In the genomic region with DNA sequence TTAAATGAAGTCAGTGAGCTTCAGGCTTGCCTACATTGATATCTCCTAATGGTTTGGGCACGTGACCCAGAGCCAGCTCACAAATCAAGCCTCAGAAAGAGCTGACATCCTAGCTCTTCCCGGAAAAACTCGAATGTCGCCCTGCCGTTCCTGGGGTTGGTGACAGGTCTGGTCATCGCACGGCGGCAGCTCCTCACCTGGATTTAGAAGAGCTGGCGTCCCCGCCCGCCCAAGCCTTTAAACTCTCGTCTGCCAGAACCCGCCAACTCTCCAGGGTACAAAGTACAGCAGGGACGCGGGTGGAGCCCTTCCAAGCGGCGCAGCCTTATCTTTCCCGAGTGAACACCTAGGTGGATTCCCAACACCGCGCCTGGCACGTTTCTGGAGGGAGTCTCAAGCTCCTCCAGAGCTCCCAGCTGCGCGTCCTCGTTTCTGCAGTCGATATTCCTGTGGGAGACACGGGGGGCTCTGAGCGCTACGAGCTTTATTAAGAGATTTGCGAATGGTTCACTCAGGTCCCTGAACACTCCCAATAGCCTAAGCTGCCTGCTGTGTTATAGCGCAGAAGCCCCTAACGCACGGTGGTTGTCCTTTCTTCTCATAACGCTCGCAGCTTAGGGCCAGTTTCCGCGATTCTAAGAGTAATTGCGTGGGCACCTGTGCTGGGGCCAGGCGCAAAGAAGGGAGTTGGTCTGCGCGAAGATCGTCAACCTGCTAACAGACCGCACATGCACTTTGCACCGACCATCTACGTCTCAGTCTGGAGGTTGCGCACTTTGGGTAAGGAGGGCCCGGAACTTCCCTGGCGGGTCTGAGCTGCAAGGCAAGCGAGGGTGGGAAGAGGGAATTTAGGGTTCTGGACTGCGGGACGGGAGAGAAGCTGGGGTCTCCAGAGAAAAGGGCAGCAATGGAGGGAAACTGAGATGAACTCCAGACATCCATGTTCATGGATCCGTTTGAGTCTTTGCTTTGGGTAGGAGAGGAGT, we compare ENCODE assay signal across 10 cellular contexts. TPM values are rescaled to one million over a fixed set of nuclear protein-coding genes. Genes with fewer than 3 reads are reported as not detected.
DNase-seq lines count a peak whose midpoint lies in the region; ATAC-seq and TF ChIP-seq lines count a peak whose summit lies in the region.
"Had no signal": no experiment of that assay in that cellular context is flagged by ENCODE, and none has a peak within 500 bp of the region (broad histone marks: within the 10 kb centered on the region; RNA-seq: fewer than 3 reads in every experiment).

A gene with protein sequence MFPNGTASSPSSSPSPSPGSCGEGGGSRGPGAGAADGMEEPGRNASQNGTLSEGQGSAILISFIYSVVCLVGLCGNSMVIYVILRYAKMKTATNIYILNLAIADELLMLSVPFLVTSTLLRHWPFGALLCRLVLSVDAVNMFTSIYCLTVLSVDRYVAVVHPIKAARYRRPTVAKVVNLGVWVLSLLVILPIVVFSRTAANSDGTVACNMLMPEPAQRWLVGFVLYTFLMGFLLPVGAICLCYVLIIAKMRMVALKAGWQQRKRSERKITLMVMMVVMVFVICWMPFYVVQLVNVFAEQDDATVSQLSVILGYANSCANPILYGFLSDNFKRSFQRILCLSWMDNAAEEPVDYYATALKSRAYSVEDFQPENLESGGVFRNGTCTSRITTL (plus strand): TSS at position 75 of the 986 bp plus-strand sequence. CDS start 1,486 bp downstream, outside the sequence.

- no peak within 1 kb of the TSS for H3K9ac ChIP-seq in KMS-11

- H3K9me3 Mint-ChIP-seq in nephron: peaks cover 21% of the 10 kb centered on the region

- H3K4me2 ChIP-seq in KMS-11: no peak within 1 kb of the TSS

- peak within 1 kb of the TSS; percentile 4; the same call in 1 of the 2 replicates for H2AFZ ChIP-seq in KMS-11 (ENCODE audit: low read depth)

- no peak within 1 kb of the TSS for H3K27ac ChIP-seq in KMS-11

- TF ChIP-seq CTCF in KMS-11 (conservative IDR thresholded peaks at IDR 0.05; ENCODE audit: low read depth, low read length) (no peak), epithelial cell of proximal tubule (conservative IDR thresholded peaks at IDR 0.05; ENCODE audit: low read depth, low read length) (no peak), nephron (IDR thresholded peaks at IDR 0.05; ENCODE audit: unreplicated experiment in 3 of 3) (no peak)

- no peaks in the 10 kb centered on the region for H3K36me3 ChIP-seq in KMS-11 (ENCODE audit: insufficient read depth)

- peak within 1 kb of the TSS; percentile 77 to 88 (median 82) for H3K4me3 Mint-ChIP-seq in nephron

- H3K36me3 Mint-ChIP-seq in nephron (ENCODE audit: low read depth): peaks cover 3% of the 10 kb centered on the region

- H3K4me1 Mint-ChIP-seq in nephron: peaks cover 32% of the 10 kb centered on the region

- DNase-seq in AG20443 (ENCODE audit: low spot score) (peak; percentile 21), epithelial cell of proximal tubule (ENCODE audit: low read depth) (no peak), NAMALWA (ENCODE audit: low spot score) (no peak)
- DNase-seq: MV-4-11 had no signal

- H3K4me1 ChIP-seq in KMS-11 (ENCODE audit: low read depth, poor library complexity, severe bottlenecking): peaks cover 16% of the 10 kb centered on the region

- H3K27me3 Mint-ChIP-seq in nephron (ENCODE audit: low read depth): peaks cover 81% of the 10 kb centered on the region

- no peaks in the 10 kb centered on the region for H4K20me1 ChIP-seq in KMS-11 (ENCODE audit: insufficient read depth)

- no peak within 1 kb of the TSS for H3K4me3 ChIP-seq in KMS-11 (IDR thresholded peaks at IDR 0.05; ENCODE audit: insufficient read depth, low read depth, low read length)
- peak within 1 kb of the TSS; percentile 62 for H3K4me3 ChIP-seq in epithelial cell of proximal tubule (ENCODE audit: low read depth, low read length)
- H3K4me3 ChIP-seq: GM12878 had no signal

- no peaks in the 10 kb centered on the region for H3K79me2 ChIP-seq in KMS-11 (ENCODE audit: insufficient read depth, low read depth)

- no peak for ATAC-seq in HG03342 (IDR thresholded peaks at IDR 0.05; ENCODE audit: unreplicated experiment)
- no peak for ATAC-seq in HG02623 (IDR thresholded peaks at IDR 0.05; ENCODE audit: unreplicated experiment)
- no peak for ATAC-seq in GM19397 (IDR thresholded peaks at IDR 0.05; ENCODE audit: unreplicated experiment)
- ATAC-seq: GM12878 had no signal

- H3K27me3 ChIP-seq in KMS-11 (ENCODE audit: insufficient read depth, low read depth): no peaks in the 10 kb centered on the region

- H3K27ac Mint-ChIP-seq in nephron: peak within 1 kb of the TSS; percentile 42 to 79 (median 49)

RNA-seq across cellular contexts. Expression of the gene that starts here (rescaled TPM):
- 0.06 and 0.87 TPM in 2 replicates for total RNA-seq in epithelial cell of proximal tubule
- total RNA-seq: GM12878 had no signal
